In genomic region chr2:241601841-241602240, GRCh38 we compare ENCODE assay signal across 29 cellular contexts.
"Had no signal": no experiment of that assay in that cellular context is flagged by ENCODE, and none has a peak within 500 bp of the region (broad histone marks: within the 10 kb centered on the region; RNA-seq: fewer than 3 reads in every experiment).

No MANE protein-coding gene starts in this region.

- H3K27ac ChIP-seq: coronary artery, esophagus muscularis mucosa, foreskin keratinocyte, gastroesophageal sphincter, heart left ventricle, hepatocyte, left lung, neural progenitor cell, psoas muscle, testis, tibial artery had no signal

- ATAC-seq: foreskin keratinocyte; gastroesophageal sphincter; heart left ventricle; left cardiac atrium; left lung; naive thymus-derived CD4-positive, alpha-beta T cell; psoas muscle had no signal

- H3K4me2 ChIP-seq: hepatocyte, neural progenitor cell had no signal

- H3K4me3 ChIP-seq: coronary artery, esophagus muscularis mucosa, gastroesophageal sphincter, heart left ventricle, hepatocyte, left lung, neural progenitor cell, psoas muscle, testis, tibial artery had no signal

- H3K79me2 ChIP-seq: hepatocyte had no signal

- H3K4me1 ChIP-seq: esophagus muscularis mucosa, foreskin keratinocyte, gastroesophageal sphincter, heart left ventricle, left lung, neural progenitor cell, testis, tibial artery had no signal

- DNase-seq: dermis blood vessel endothelial cell; effector memory CD4-positive, alpha-beta T cell; foreskin keratinocyte; heart left ventricle; left cardiac atrium; left lung; mammary epithelial cell; mesendoderm; midbrain; naive thymus-derived CD4-positive, alpha-beta T cell; nucleus accumbens; psoas muscle; right cardiac atrium; small intestine; stimulated activated CD4-positive, alpha-beta T cell treated with anti-CD3 and anti-CD28 coated beads, Interleukin-12 subunit alpha, Interleukin-12 subunit beta, amount 100 ng/mL, for 4 hours; stimulated activated CD4-positive, alpha-beta T cell treated with anti-CD3 and anti-CD28 coated beads, Interleukin-1b, Interleukin-23, amount 100 ng/mL, for 48 hours; stimulated activated CD4-positive, alpha-beta T cell treated with anti-CD3 and anti-CD28 coated beads, Interleukin-4, amount 100 ng/mL, for 1 hour; stimulated activated CD8-positive, alpha-beta memory T cell treated with anti-CD3 and anti-CD28 coated beads, Interleukin-4, amount 100 ng/mL, for 48 hours; stimulated activated naive CD4-positive, alpha-beta T cell; substantia nigra; testis; tibial artery had no signal

- H2AFZ ChIP-seq: hepatocyte, neural progenitor cell had no signal

- H3K36me3 ChIP-seq: neural progenitor cell had no signal

- H3K9ac ChIP-seq: neural progenitor cell had no signal

- FAIRE-seq: endothelial cell of umbilical vein, islet of Langerhans, small intestine had no signal

- H3K9me3 ChIP-seq: esophagus muscularis mucosa, gastroesophageal sphincter, heart left ventricle, left lung, psoas muscle, testis, tibial artery had no signal

- H3K27me3 ChIP-seq: esophagus muscularis mucosa, foreskin keratinocyte, gastroesophageal sphincter, heart left ventricle, hepatocyte, left lung, neural progenitor cell, testis, tibial artery had no signal
